Comparison of ENCODE assay signal across 8 cellular contexts in the genomic region with DNA sequence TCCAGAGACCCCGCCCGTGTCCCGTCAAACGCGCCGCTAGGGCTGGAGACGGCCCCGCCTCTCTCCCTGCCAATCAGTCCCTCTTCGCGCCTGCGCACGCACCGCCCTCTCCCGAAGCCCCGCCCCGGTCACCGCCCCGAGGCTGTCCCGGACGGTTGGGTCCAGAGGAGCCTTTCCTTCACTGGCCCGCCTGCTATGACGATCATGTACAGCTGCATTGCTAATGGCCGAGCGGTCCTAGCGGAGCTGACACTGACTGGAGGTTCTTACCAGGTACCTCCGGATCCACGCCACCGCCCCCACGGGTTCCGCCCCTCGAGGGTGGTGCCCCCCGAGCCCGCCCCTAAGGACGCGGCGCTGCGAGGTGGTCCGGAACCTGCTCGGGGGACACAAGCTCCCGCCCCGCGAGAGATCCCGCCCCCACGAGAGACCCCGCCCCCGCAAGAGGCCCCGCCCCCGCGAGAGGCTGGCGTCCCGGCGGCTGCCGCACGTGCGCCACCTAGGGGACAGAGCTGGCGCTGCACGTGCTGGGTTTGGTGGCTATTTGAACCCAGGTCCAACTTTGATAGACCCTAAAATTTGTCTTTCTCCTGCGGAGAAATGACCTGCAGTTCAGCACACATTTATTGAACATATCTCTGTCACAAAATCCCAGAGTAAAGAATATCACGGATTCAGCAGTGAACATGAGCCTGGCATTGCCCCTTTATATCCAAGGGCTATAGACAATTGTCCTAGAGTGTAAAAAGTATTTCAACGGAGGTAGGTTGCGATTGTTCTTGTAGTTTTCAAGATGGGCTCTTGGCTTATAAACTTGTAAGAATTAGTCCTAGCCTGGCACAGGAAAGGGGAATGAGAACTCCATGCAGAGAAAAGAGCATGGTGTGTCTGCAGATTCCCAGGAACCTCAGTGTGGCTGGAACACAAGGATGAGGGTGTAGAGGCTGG.
DNase-seq lines count a peak whose midpoint lies in the region; ATAC-seq and TF ChIP-seq lines count a peak whose summit lies in the region.

No MANE protein-coding gene starts in this region.

- peak overlapping the region; percentile 63 for H3K27ac Mint-ChIP-seq in activated T-cell treated with anti-CD3 and anti-CD28 coated beads, Interleukin-2, amount 50 U/mL, for 24 hours

- no peaks in the 10 kb centered on the region for H4K20me1 ChIP-seq in PC-3 (ENCODE audit: low read length)

- H2AFZ ChIP-seq in PC-3 (ENCODE audit: low read length) = peak overlapping the region; percentile 96

- DNase-seq in DMS114 treated with DMSO at 0.1 percent for 48 hours (lab: John Stamatoyannopoulos, UW; ENCODE audit: unreplicated experiment) (peak; percentile 91), PC-3 (peak; percentile 96)
- peak; percentile 94 for DNase-seq in Jurkat, Clone E6-1 (ENCODE audit: low read depth, low spot score)
- peak; percentile 100 for DNase-seq in activated T-cell treated with anti-CD3 and anti-CD28 coated beads, Interleukin-2, amount 50 U/mL, for 24 hours
- DNase-seq in stimulated activated CD8-positive, alpha-beta memory T cell treated with anti-CD3 and anti-CD28 coated beads, Interleukin-4, amount 100 ng/mL, for 4 hours (ENCODE audit: low read depth in 2 of 2, low spot score in 1 of 2) = peak; percentile 97 to 98

- H3K4me3 ChIP-seq in Jurkat, Clone E6-1 (ENCODE audit: low read length) = peak overlapping the region; percentile 58
- H3K4me3 ChIP-seq in PC-3 (ENCODE audit: low read length) = peak overlapping the region; percentile 65
- peak overlapping the region; percentile 36 to 39 for H3K4me3 ChIP-seq in esophagus (ENCODE audit: low read depth in 1 of 2, low read length in 2 of 2)
- peak overlapping the region; percentile 53 to 77 for H3K4me3 ChIP-seq in mucosa of rectum (ENCODE audit: low read length in 2 of 2)

- no peaks in the 10 kb centered on the region for H3K4me1 ChIP-seq in PC-3 (ENCODE audit: insufficient read depth, low read length)
- peaks cover 0 to 2% of the 10 kb centered on the region in 2 donors for H3K4me1 ChIP-seq in esophagus (ENCODE audit: control insufficient read depth in 2 of 2, insufficient read depth in 2 of 2, low read length in 1 of 2)
- H3K4me1 ChIP-seq in mucosa of rectum (ENCODE audit: control insufficient read depth in 2 of 2, insufficient read depth in 2 of 2, low read length in 2 of 2) = peaks cover 2 to 5% of the 10 kb centered on the region in 2 donors

- ATAC-seq in GM21717 (IDR thresholded peaks at IDR 0.05; ENCODE audit: unreplicated experiment) (peak; percentile 100), PC-3 (peak; percentile 100)

- peaks cover 4% of the 10 kb centered on the region for H3K27me3 Mint-ChIP-seq in activated T-cell treated with anti-CD3 and anti-CD28 coated beads, Interleukin-2, amount 50 U/mL, for 24 hours

- no peaks in the 10 kb centered on the region for H3K9me2 ChIP-seq in PC-3 (replicated peaks; ENCODE audit: low read length)

- H3K79me2 ChIP-seq in PC-3 (ENCODE audit: low read length) = no peaks in the 10 kb centered on the region

- POLR2A ChIA-PET in PC-3 (lab: Charles Lee; ENCODE audit: unreplicated experiment) = interaction anchor here (0.5 kb wide), 1 partner anchor 135 kb away, joined by 6 read pairs; no protein-coding TSS in a partner anchor

- H3K36me3 ChIP-seq in PC-3 (ENCODE audit: low read depth, low read length) (no peaks in the 10 kb centered on the region), esophagus (ENCODE audit: control insufficient read depth in 2 of 2, insufficient read depth in 2 of 2, low read length in 1 of 2) (no peaks in the 10 kb centered on the region), mucosa of rectum (ENCODE audit: control insufficient read depth in 2 of 2, insufficient read depth in 2 of 2, low read length in 2 of 2) (no peaks in the 10 kb centered on the region)

- H3K4me1 Mint-ChIP-seq in activated T-cell treated with anti-CD3 and anti-CD28 coated beads, Interleukin-2, amount 50 U/mL, for 24 hours (ENCODE audit: low read depth) = peaks cover 14% of the 10 kb centered on the region

- intact Hi-C loops in PC-3 (cut with micrococcal nuclease) = loop anchor here (5.0 kb wide), 1 partner anchor 77 kb away; no protein-coding TSS in a partner anchor

- BruUV-seq in PC-3 (replicated peaks; lab: Mats Ljungman, UMichigan) = no TSS peak

- H3K27me3 ChIP-seq in PC-3 (ENCODE audit: low read length) (no peaks in the 10 kb centered on the region), esophagus (ENCODE audit: control insufficient read depth in 1 of 2, insufficient read depth in 2 of 2, low read length in 2 of 2) (no peaks in the 10 kb centered on the region), mucosa of rectum (ENCODE audit: control insufficient read depth in 2 of 2, insufficient read depth in 2 of 2, low read length in 2 of 2) (no peaks in the 10 kb centered on the region)

- H3K9ac ChIP-seq in PC-3 (ENCODE audit: low read length) (no peak overlapping the region), mucosa of rectum (ENCODE audit: low read depth in 1 of 2, low read length in 2 of 2) (no peak overlapping the region)

- no peaks in the 10 kb centered on the region for H3K36me3 Mint-ChIP-seq in activated T-cell treated with anti-CD3 and anti-CD28 coated beads, Interleukin-2, amount 50 U/mL, for 24 hours (ENCODE audit: low read depth)

- H3K27ac ChIP-seq in PC-3 (ENCODE audit: low read length) = no peak overlapping the region
- peak overlapping the region; percentile 74 to 77 for H3K27ac ChIP-seq in esophagus (ENCODE audit: low read depth in 2 of 2, low read length in 1 of 2)
- H3K27ac ChIP-seq in mucosa of rectum (ENCODE audit: low read depth in 2 of 2, low read length in 2 of 2) = peak overlapping the region; percentile 41 to 72

- H3F3A ChIP-seq in PC-3 (ENCODE audit: low read length, unreplicated experiment) = no peaks in the 10 kb centered on the region

- H3K4me2 ChIP-seq in PC-3 (ENCODE audit: low read length) = peak overlapping the region; percentile 88

- no peaks in the 10 kb centered on the region for H3K9me3 ChIP-seq in PC-3 (ENCODE audit: low read length)
- no peaks in the 10 kb centered on the region for H3K9me3 ChIP-seq in esophagus (ENCODE audit: control insufficient read depth in 2 of 2, insufficient read depth in 1 of 2, low read depth in 1 of 2, low read length in 1 of 2)
- H3K9me3 ChIP-seq in mucosa of rectum (ENCODE audit: control insufficient read depth in 2 of 2, low read length in 2 of 2) = no peaks in the 10 kb centered on the region

- no peaks in the 10 kb centered on the region for H3K9me3 Mint-ChIP-seq in activated T-cell treated with anti-CD3 and anti-CD28 coated beads, Interleukin-2, amount 50 U/mL, for 24 hours

- H3K4me3 Mint-ChIP-seq in activated T-cell treated with anti-CD3 and anti-CD28 coated beads, Interleukin-2, amount 50 U/mL, for 24 hours = peak overlapping the region; percentile 64

- TF ChIP-seq CTCF in PC-3 (conservative IDR thresholded peaks at IDR 0.05; ENCODE audit: low read depth, low read length) = peak; percentile 72

- 2% methylated on average over 61 of the region's 61 CpGs for WGBS in esophagus, 2 donors

- CTCF ChIA-PET in PC-3 (lab: Charles Lee) = interaction anchor here (0.5 to 1.1 kb wide), 4 partner anchors 13 to 1030 kb away, joined by 3 to 7 read pairs (median 4); no protein-coding TSS in a partner anchor
